Comparison of ENCODE assay signal across 1 cellular context in genomic region chrX:51892921-51893745, GRCh38.
TF ChIP-seq lines count a peak whose summit lies in the region.

MAGED1 (plus strand) TSS chrX:51893623; CDS start chrX:51894305, 682 bp downstream.

TF ChIP-seq in PFSK-1, 5 proteins besides CTCF, POLR2A, EP300 and RAD21 (continued from another document):
- TF ChIP-seq REST (IDR thresholded peaks at IDR 0.05; ENCODE audit: insufficient read depth in 1 of 2, low read depth in 2 of 2, low read length in 2 of 2) (no peak), TAF1 (IDR thresholded peaks at IDR 0.05; ENCODE audit: borderline replicate concordance, insufficient read depth, low read length) (peak; percentile 76)
